27 cellular contexts compared by ENCODE assay signal in the genomic region with DNA sequence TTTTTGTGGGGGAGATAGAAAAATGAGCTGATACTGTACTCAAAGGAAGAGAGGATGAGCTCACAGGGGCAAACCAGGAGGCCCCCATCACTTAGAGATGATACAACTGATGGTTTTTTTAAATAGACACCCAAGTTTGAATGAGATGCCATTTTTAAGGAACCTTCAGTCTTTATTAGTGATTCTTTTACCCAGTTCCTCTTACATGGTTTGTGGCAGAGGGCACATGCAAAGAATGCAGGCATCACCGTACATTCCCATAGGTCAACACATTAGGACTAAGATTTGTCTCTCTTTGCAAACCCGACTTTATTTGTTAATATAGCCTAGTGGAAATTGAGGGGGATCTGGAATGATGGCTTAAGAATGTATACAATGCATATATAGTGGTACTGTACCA.
"Had no signal": no experiment of that assay in that cellular context is flagged by ENCODE, and none has a peak within 500 bp of the region (broad histone marks: within the 10 kb centered on the region; RNA-seq: fewer than 3 reads in every experiment).

No MANE protein-coding gene starts in this region.

- H3K4me3 ChIP-seq: left ventricle myocardium inferior, lung, neural progenitor cell, psoas muscle, right atrium auricular region, right lobe of liver, smooth muscle cell, stomach, testis, thyroid gland, transverse colon, upper lobe of left lung, vagina had no signal

- ATAC-seq: natural killer cell; psoas muscle; right lobe of liver; stimulated activated memory B cell treated with anti-CD40 and anti-IgM and Interleukin-4, amounts not matched to agents 10 μg/mL and 1 μg/mL and 100 μg/mL, for 72 hours; stimulated activated naive CD8-positive, alpha-beta T cell treated with anti-CD3 and anti-CD28 coated beads, Interleukin-15, Interleukin-2, amounts not matched to agents 100 U/mL and 50 U/mL, for 24 hours had no signal

- DNase-seq: islet precursor cell; left ventricle myocardium inferior; mesendoderm; naive B cell; natural killer cell; nephron progenitor cell; occipital lobe; psoas muscle; right lobe of liver; stimulated activated CD4-positive, alpha-beta T cell treated with anti-CD3 and anti-CD28 coated beads, Interleukin-1b, Interleukin-23, amount 100 ng/mL, for 48 hours; stimulated activated CD4-positive, alpha-beta T cell treated with anti-CD3 and anti-CD28 coated beads, Interleukin-2, amount 100 ng/mL, for 48 hours; stimulated activated CD4-positive, alpha-beta T cell treated with anti-CD3 and anti-CD28 coated beads, Interleukin-4, amount 100 ng/mL, for 4 hours; stimulated activated CD8-positive, alpha-beta memory T cell treated with anti-CD3 and anti-CD28 coated beads, Interleukin-4, amount 100 ng/mL, for 48 hours; stimulated activated naive CD8-positive, alpha-beta T cell treated with anti-CD3 and anti-CD28 coated beads, Interleukin-15, Interleukin-2, amounts not matched to agents 100 U/mL and 50 U/mL, for 24 hours; stomach; testis; thyroid gland; transverse colon; upper lobe of left lung had no signal

- H2AFZ ChIP-seq: neural progenitor cell, parathyroid adenoma had no signal

- H3K27ac ChIP-seq: left ventricle myocardium inferior, neural progenitor cell, neutrophil, parathyroid adenoma, psoas muscle, right atrium auricular region, right lobe of liver, stomach, testis, thyroid gland, transverse colon, upper lobe of left lung, vagina had no signal

- H3K36me3 ChIP-seq: left ventricle myocardium inferior, neural progenitor cell, neutrophil, right atrium auricular region, right lobe of liver, stomach, thyroid gland, transverse colon, upper lobe of left lung, vagina had no signal

- H3K4me2 ChIP-seq: neural progenitor cell, smooth muscle cell had no signal

- H3K4me1 ChIP-seq: left ventricle myocardium inferior, neural progenitor cell, parathyroid adenoma, psoas muscle, right atrium auricular region, right lobe of liver, stomach, testis, thyroid gland, upper lobe of left lung, vagina had no signal

- H3K9me3 ChIP-seq: neutrophil, psoas muscle, right lobe of liver, testis, thyroid gland, transverse colon, vagina had no signal

- H3K79me2 ChIP-seq: parathyroid adenoma had no signal
